ENCODE assay signal across 20 cellular contexts in the genomic region with DNA sequence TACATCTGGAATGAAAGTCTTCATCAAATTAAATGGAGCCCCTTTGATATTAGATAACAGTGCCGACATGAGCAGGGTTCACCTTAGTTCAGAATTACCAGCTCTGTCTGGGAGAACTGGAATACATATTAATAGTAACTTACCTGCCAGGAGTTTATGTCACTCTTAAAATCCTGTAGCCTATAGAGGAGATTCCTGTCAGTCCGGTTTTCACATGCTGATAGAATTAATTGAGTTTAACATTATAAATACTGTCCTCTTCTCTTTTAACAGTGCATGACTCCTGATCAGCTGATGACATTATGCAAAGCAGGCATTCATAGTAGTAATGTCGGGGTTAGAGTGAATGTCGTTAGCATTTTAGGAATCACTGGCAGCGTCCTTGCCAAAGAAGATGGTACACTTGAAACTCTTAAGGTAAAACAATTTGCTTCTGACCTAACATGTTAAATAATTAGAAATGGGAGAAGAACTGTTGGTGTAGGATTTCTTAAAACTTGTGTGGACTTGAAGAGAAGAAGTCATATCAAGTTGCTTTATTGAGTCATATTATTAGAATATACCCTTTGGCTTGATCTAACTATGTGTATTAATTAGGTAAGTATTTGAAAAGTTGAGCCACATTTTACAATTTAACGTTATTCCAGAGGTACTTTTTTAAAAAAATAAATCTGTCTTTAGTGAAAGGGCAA. TPM values are rescaled to one million over a fixed set of nuclear protein-coding genes. Genes with fewer than 3 reads are reported as not detected.
DNase-seq lines count a peak whose midpoint lies in the region; ATAC-seq and TF ChIP-seq lines count a peak whose summit lies in the region.
"Had no signal": no experiment of that assay in that cellular context is flagged by ENCODE, and none has a peak within 500 bp of the region (broad histone marks: within the 10 kb centered on the region; RNA-seq: fewer than 3 reads in every experiment).

No MANE protein-coding gene starts in this region.

- H3K4me1 ChIP-seq in mammary epithelial cell (ENCODE audit: insufficient read depth, low read length) = peaks cover 17% of the 10 kb centered on the region
- no peaks in the 10 kb centered on the region for H3K4me1 ChIP-seq in breast epithelium
- peaks cover 3 to 20% (median 4%) of the 10 kb centered on the region in 3 donors for H3K4me1 ChIP-seq in esophagus squamous epithelium

- H3K27ac ChIP-seq in mammary epithelial cell (ENCODE audit: insufficient read depth, low read depth, low read length) = peak overlapping the region; percentile 16
- no peak overlapping the region for H3K27ac ChIP-seq in breast epithelium
- H3K27ac ChIP-seq in esophagus squamous epithelium = peak overlapping the region in 3 of 4 donors; percentile 6 to 58 (median 31)
- H3K27ac ChIP-seq: GM23248 had no signal

- no peak overlapping the region for H2AFZ ChIP-seq in mammary epithelial cell (ENCODE audit: low read depth, low read length)
- H2AFZ ChIP-seq: GM23248 had no signal

- DNase-seq in mammary epithelial cell (peak; percentile 60), breast epithelium (ENCODE audit: low spot score in 2 of 2) (no peak), NCI-H526 (lab: John Stamatoyannopoulos, UW) (peak; percentile 70 to 79), esophagus squamous epithelium (lab: John Stamatoyannopoulos, UW) (no peak), GM19240 (ENCODE audit: insufficient read length, low spot score) (no peak), 8988T (no peak)
- no peak for DNase-seq in activated CD4-positive, alpha-beta T cell treated with anti-CD3 and anti-CD28 coated beads for 1 hour
- DNase-seq: AML-193; CD4-positive, CD25-positive, alpha-beta regulatory T cell; DND-41; GF-D8; GM23248; KG1; MG63; NCI-H2029; NCI-H226; NCI-H748 treated with DMSO at 0.1 percent for 48 hours; PC-3 had no signal

- BruUV-seq in mammary epithelial cell (replicated peaks; lab: Mats Ljungman, UMichigan) = no TSS peak

- H3K4me3 ChIP-seq in mammary epithelial cell (replicated peaks in 1 of 3; ENCODE audit: insufficient read depth in 1 of 3, low read depth in 2 of 3, low read length in 3 of 3) (peak overlapping the region in 2 of 3 experiments; percentile 10 to 26), breast epithelium (no peak overlapping the region), esophagus squamous epithelium (no peak overlapping the region)
- H3K4me3 ChIP-seq: GM23248, MG63 had no signal

- peak overlapping the region; percentile 48 for H3K4me2 ChIP-seq in mammary epithelial cell (ENCODE audit: insufficient read depth, low read depth, low read length)

- dilution Hi-C loops in mammary epithelial cell (cut with HindIII; ENCODE audit: low sequenced_read_pairs) = loop anchor here (10.0 kb wide), 1 partner anchor 185 kb away; no protein-coding TSS in a partner anchor

- no peaks in the 10 kb centered on the region for H3K79me2 ChIP-seq in mammary epithelial cell (ENCODE audit: insufficient read depth, low read length)

- H3K9me3 ChIP-seq in mammary epithelial cell (replicated peaks; ENCODE audit: insufficient read depth, low read length) (no peaks in the 10 kb centered on the region), breast epithelium (no peaks in the 10 kb centered on the region), esophagus squamous epithelium (no peaks in the 10 kb centered on the region)
- H3K9me3 ChIP-seq: MG63 had no signal

- 7% methylated on average over 6 of the region's 6 CpGs for WGBS in mammary epithelial cell (ENCODE audit: low coverage, missing lambda C conversion rate)
- 42 to 47% methylated on average over 6 of the region's 6 CpGs for WGBS in esophagus squamous epithelium, 2 donors

- no peaks in the 10 kb centered on the region for H3K27me3 ChIP-seq in mammary epithelial cell (ENCODE audit: insufficient read depth, low read length)
- no peaks in the 10 kb centered on the region for H3K27me3 ChIP-seq in breast epithelium
- no peaks in the 10 kb centered on the region for H3K27me3 ChIP-seq in esophagus squamous epithelium
- H3K27me3 ChIP-seq: MG63 had no signal

- H3K9ac ChIP-seq in mammary epithelial cell (ENCODE audit: insufficient read depth, low read length) = no peak overlapping the region
- H3K9ac ChIP-seq: GM23248 had no signal

- H4K20me1 ChIP-seq in mammary epithelial cell (ENCODE audit: insufficient read depth, low read length) = no peaks in the 10 kb centered on the region

- intact Hi-C loops in mammary epithelial cell (cut with micrococcal nuclease) (loop anchor here (2.0 kb wide), 1 partner anchor 53 kb away; the partner anchor contains the start of gene TENT4B), breast epithelium (cut with DNase I; ENCODE audit: low total_unique reads) (no loop called here), esophagus squamous epithelium (cut with DNase I) (no loop called here)

- no peak for ATAC-seq in HG03280 (IDR thresholded peaks at IDR 0.05; ENCODE audit: unreplicated experiment)
- ATAC-seq: PC-3, Right ventricle myocardium inferior had no signal

- H3K36me3 ChIP-seq in mammary epithelial cell (ENCODE audit: insufficient read depth, low read length) (peaks cover 25% of the 10 kb centered on the region), breast epithelium (peaks cover 6% of the 10 kb centered on the region), esophagus squamous epithelium (peaks cover 11 to 89% (median 15%) of the 10 kb centered on the region in 3 donors)

- in situ Hi-C loops in mammary epithelial cell (cut with MboI; ENCODE audit: low sequenced_read_pairs in 2 of 2) = no loop called here

- CTCF ChIA-PET in mammary epithelial cell (lab: Charles Lee; ENCODE audit: low non-redundant PET) = no interaction called here

- TF ChIP-seq POLR2A in breast epithelium (IDR thresholded peaks at IDR 0.05) (no peak), esophagus squamous epithelium (IDR thresholded peaks at IDR 0.05) (no peak)

- TF ChIP-seq CTCF in mammary epithelial cell (conservative IDR thresholded peaks at IDR 0.05 in 1 of 2, IDR thresholded peaks at IDR 0.05 in 1 of 2; ENCODE audit: extremely low read depth in 1 of 2, insufficient read depth in 1 of 2, low read depth in 1 of 2, low read length in 2 of 2) (no peak), breast epithelium (IDR thresholded peaks at IDR 0.05) (no peak), esophagus squamous epithelium (IDR thresholded peaks at IDR 0.05) (no peak)

RNA-seq across cellular contexts. Expression of gene HEATR3, which starts 34.3 kb away (rescaled TPM):
- total RNA-seq in mammary epithelial cell (10 to 100 TPM; 18.7 to 23.8 TPM), breast epithelium (10 to 100 TPM; 16.6 to 31.1 (median 18.4) TPM), esophagus squamous epithelium (10 to 100 TPM; 13.7 to 31.2 (median 16.4) TPM)
- polyA plus RNA-seq in mammary epithelial cell = 17.3 TPM
- polyA minus RNA-seq in mammary epithelial cell = 17.6 TPM

RNA-seq across cellular contexts. Expression of gene TENT4B, which starts 53.0 kb away (rescaled TPM):
- total RNA-seq in mammary epithelial cell (10 to 100 TPM; 10.3 to 14.5 TPM), breast epithelium (10 to 100 TPM; 13.4 to 16.4 (median 13.6) TPM), esophagus squamous epithelium (10 to 100 TPM in 1 of 4 donors, 1 to 10 TPM in 3; 6.3 to 11.4 (median 8.4) TPM)
- polyA plus RNA-seq in mammary epithelial cell = 10.6 TPM
- 5.3 TPM for polyA minus RNA-seq in mammary epithelial cell

Comparison
In these comparisons a context has a peak if more than half of its experiments do, and no peak if none do; other contexts are left out.
1. DNase-seq: peak in mammary epithelial cell (single experiment) and NCI-H526 (2 of 2); none in breast epithelium (0 of 2), esophagus squamous epithelium (single experiment), GM19240 (single experiment), 8988T (single experiment) and activated CD4-positive, alpha-beta T cell treated with anti-CD3 and anti-CD28 coated beads for 1 hour (single experiment).
2. H3K27ac ChIP-seq: peak in mammary epithelial cell (single experiment) and esophagus squamous epithelium (3 of 4); none in breast epithelium (0 of 2).
3. H3K4me3 ChIP-seq: peak in mammary epithelial cell (2 of 3); none in breast epithelium (0 of 3) and esophagus squamous epithelium (0 of 4).